Comparison of ENCODE assay signal across 8 cellular contexts in genomic region chr6:5471637-5472430, GRCh38.
DNase-seq lines count a peak whose midpoint lies in the region; ATAC-seq and TF ChIP-seq lines count a peak whose summit lies in the region.

No MANE protein-coding gene starts in this region.

- no peak for TF ChIP-seq POLR2A in erythroblast (IDR thresholded peaks at IDR 0.05; ENCODE audit: low read length)

- H3K9ac ChIP-seq in SK-N-SH: no peak overlapping the region

- POLR2A ChIA-PET in SK-N-SH (lab: Yijun Ruan, JAX): interaction anchor here (1.1 to 1.5 kb wide), 2 partner anchors 529 to 532 kb away, joined by 3 to 4 read pairs; no protein-coding TSS in a partner anchor

- peak overlapping the region; percentile 7 for H3K4me2 ChIP-seq in SK-N-SH

- H4K20me1 ChIP-seq in SK-N-SH (ENCODE audit: insufficient read depth): no peaks in the 10 kb centered on the region

- no peak overlapping the region for H2AFZ ChIP-seq in SK-N-SH (ENCODE audit: low read depth)

- H3K27me3 ChIP-seq in SK-N-SH (ENCODE audit: insufficient read depth): no peaks in the 10 kb centered on the region

- TF ChIP-seq EP300 in SK-N-SH (IDR thresholded peaks at IDR 0.05; ENCODE audit: borderline replicate concordance in 1 of 2, low read depth in 1 of 2, low read length in 1 of 2): peak; percentile 21 to 74; a peak in 1 of 4 replicates

- no peaks in the 10 kb centered on the region for H3K36me3 ChIP-seq in SK-N-SH (replicated peaks in 1 of 2; ENCODE audit: control insufficient read depth in 1 of 2, insufficient read depth in 2 of 2, low read length in 1 of 2)

- ATAC-seq in HG03439 (IDR thresholded peaks at IDR 0.05; ENCODE audit: unreplicated experiment) (no peak), GM18858 (IDR thresholded peaks at IDR 0.05; ENCODE audit: unreplicated experiment) (no peak)

- H3F3A ChIP-seq in SK-N-SH (replicated peaks; ENCODE audit: insufficient read depth): no peaks in the 10 kb centered on the region

- peaks cover 20 to 27% of the 10 kb centered on the region in 2 experiments; a peak in 3 of 4 replicates for H3K4me1 ChIP-seq in SK-N-SH (ENCODE audit: control insufficient read depth in 1 of 2, insufficient read depth in 2 of 2, low read depth in 1 of 2, low read length in 1 of 2)

- H3K79me2 ChIP-seq in SK-N-SH (ENCODE audit: insufficient read depth): no peaks in the 10 kb centered on the region

- TF ChIP-seq CTCF in SK-N-SH (IDR thresholded peaks at IDR 0.05): no peak

- H3K4me3 ChIP-seq in SK-N-SH (ENCODE audit: low read depth in 2 of 2, low read length in 1 of 2): no peak overlapping the region

- TF ChIP-seq RAD21 in SK-N-SH (IDR thresholded peaks at IDR 0.05; ENCODE audit: low read length): no peak; the same call in 1 of the 2 replicates

- 57% methylated on average over 10 of the region's 12 CpGs for WGBS in SK-N-SH (ENCODE audit: low lambda C conversion rate)

- CTCF ChIA-PET in SK-N-SH (lab: Yijun Ruan, JAX): interaction anchor here (0.5 to 3.5 kb wide), 91 partner anchors 9 to 1076 kb away, joined by 3 to 26 read pairs (median 4); partner anchors contain the start of gene NRN1

- no peaks in the 10 kb centered on the region for H3K9me3 ChIP-seq in SK-N-SH

- no peaks in the 10 kb centered on the region for H3K9me2 ChIP-seq in SK-N-SH

- H3K27ac ChIP-seq in SK-N-SH (ENCODE audit: low read depth in 2 of 2, low read length in 1 of 2): peak overlapping the region in 1 of 2 experiments; percentile 34; a peak in 2 of 4 replicates

- DNase-seq in Daoy (ENCODE audit: low read depth) (peak; percentile 22), NCI-H2029 (lab: John Stamatoyannopoulos, UW) (peak; percentile 70), SK-N-SH (peak; percentile 50), iPS-NIHi7 (ENCODE audit: extremely low spot score) (peak; percentile 72), erythroblast (lab: John Stamatoyannopoulos, UW) (no peak), NCI-H2107 (lab: John Stamatoyannopoulos, UW) (no peak)

TF ChIP-seq in SK-N-SH, 30 proteins besides CTCF, POLR2A, EP300 and RAD21:
- TF ChIP-seq MXI1 (IDR thresholded peaks at IDR 0.05; ENCODE audit: low read depth, low read length) (peak; percentile 46; the same call in 1 of the 2 replicates), FOSL2 (IDR thresholded peaks at IDR 0.05; ENCODE audit: borderline replicate concordance, low read depth) (peak; percentile 25; the same call in 1 of the 2 replicates), SMC3 (IDR thresholded peaks at IDR 0.05; ENCODE audit: low read depth, low read length) (no peak), YY1 (IDR thresholded peaks at IDR 0.05; ENCODE audit: low read depth) (no peak), TCF12 (IDR thresholded peaks at IDR 0.05) (peak; percentile 45; the same call in 1 of the 2 replicates), GATA2 (CRISPR knock-in tag; IDR thresholded peaks at IDR 0.05) (peak; percentile 48; the same call in 1 of the 2 replicates), USF1 (IDR thresholded peaks at IDR 0.05; ENCODE audit: borderline replicate concordance, low read depth) (no peak), PBX3 (IDR thresholded peaks at IDR 0.05) (peak; percentile 64), JUND (IDR thresholded peaks at IDR 0.05) (0 out of 2 replicates have a peak, but pooled peaks have one; percentile 15)

Comparison
In these comparisons a context has a peak if more than half of its experiments do, and no peak if none do; other contexts are left out.
1. DNase-seq: peak in Daoy (single experiment), NCI-H2029 (single experiment), SK-N-SH (single experiment) and iPS-NIHi7 (single experiment); none in erythroblast (0 of 2) and NCI-H2107 (single experiment).